1 cellular context compared by ENCODE assay signal in genomic region chr21:41712730-41713129, GRCh38.
TF ChIP-seq lines count a peak whose summit lies in the region.

No MANE protein-coding gene starts in this region.

TF ChIP-seq in HepG2, 621 proteins besides CTCF, POLR2A, EP300 and RAD21 (continued from another document and continues in another):
- TF ChIP-seq ZBTB40 (IDR thresholded peaks at IDR 0.05) (no peak), ZBTB40 (CRISPR knock-in tag; IDR thresholded peaks at IDR 0.05) (no peak), PHF5A (CRISPR knock-in tag; IDR thresholded peaks at IDR 0.05; ENCODE audit: low read depth, unreplicated experiment) (no peak), ZBTB4 (CRISPR knock-in tag; IDR thresholded peaks at IDR 0.05; ENCODE audit: borderline replicate concordance) (no peak), ZNF605 (CRISPR knock-in tag; IDR thresholded peaks at IDR 0.05) (no peak), TCF7L2 (IDR thresholded peaks at IDR 0.05; ENCODE audit: low read depth, low read length) (no peak), PHF21A (CRISPR knock-in tag; IDR thresholded peaks at IDR 0.05) (no peak), NFE2L2 (IDR thresholded peaks at IDR 0.05; ENCODE audit: low read length) (no peak), ZNF331 (CRISPR knock-in tag; IDR thresholded peaks at IDR 0.05) (peak; percentile 23; the same call in 1 of the 2 replicates), DBP (CRISPR knock-in tag; IDR thresholded peaks at IDR 0.05; ENCODE audit: not compliant biosample characterization) (no peak), ZNF674 (CRISPR knock-in tag; IDR thresholded peaks at IDR 0.05; ENCODE audit: low read depth) (no peak), SNAPC2 (CRISPR knock-in tag; IDR thresholded peaks at IDR 0.05) (no peak), ZNF441 (CRISPR knock-in tag; IDR thresholded peaks at IDR 0.05; ENCODE audit: borderline replicate concordance) (peak; percentile 37; the same call in 1 of the 2 replicates), TOE1 (CRISPR knock-in tag; IDR thresholded peaks at IDR 0.05) (no peak), KDM4B (CRISPR knock-in tag; IDR thresholded peaks at IDR 0.05) (no peak), JUNB (CRISPR knock-in tag; IDR thresholded peaks at IDR 0.05; ENCODE audit: borderline replicate concordance) (no peak), ZFP62 (CRISPR knock-in tag; IDR thresholded peaks at IDR 0.05) (no peak), FOSL1 (CRISPR knock-in tag; IDR thresholded peaks at IDR 0.05; ENCODE audit: borderline replicate concordance) (no peak), CCAR2 (optimal IDR thresholded peaks at IDR 0.05; ENCODE audit: low read depth, low read length) (no peak), ZNF264 (CRISPR knock-in tag; IDR thresholded peaks at IDR 0.05) (no peak), SMAD1 (CRISPR knock-in tag; IDR thresholded peaks at IDR 0.05; ENCODE audit: borderline replicate concordance, low read depth) (no peak), ZBTB44 (CRISPR knock-in tag; IDR thresholded peaks at IDR 0.05) (no peak), ZFX (CRISPR knock-in tag; IDR thresholded peaks at IDR 0.05; ENCODE audit: low read depth) (no peak; the same call in 1 of the 2 replicates), PRDM4 (CRISPR knock-in tag; IDR thresholded peaks at IDR 0.05; ENCODE audit: borderline replicate concordance) (no peak), GPBP1L1 (CRISPR knock-in tag; IDR thresholded peaks at IDR 0.05) (no peak), HDAC2 (CRISPR knock-in tag; IDR thresholded peaks at IDR 0.05) (peak; percentile 89), FOXJ3 (CRISPR knock-in tag; IDR thresholded peaks at IDR 0.05; ENCODE audit: borderline replicate concordance) (no peak), FOXM1 (CRISPR knock-in tag; IDR thresholded peaks at IDR 0.05) (no peak), NR0B2 (CRISPR knock-in tag; IDR thresholded peaks at IDR 0.05) (no peak), RBFOX2 (IDR thresholded peaks at IDR 0.05; ENCODE audit: low read depth, low read length) (no peak), ZNF34 (CRISPR knock-in tag; IDR thresholded peaks at IDR 0.05; ENCODE audit: borderline replicate concordance) (no peak), SRF (IDR thresholded peaks at IDR 0.05; ENCODE audit: low read depth, low read length) (no peak), JUN (CRISPR knock-in tag; IDR thresholded peaks at IDR 0.05) (no peak), LRRFIP1 (CRISPR knock-in tag; conservative IDR thresholded peaks at IDR 0.05) (no peak), TFDP1 (CRISPR knock-in tag; IDR thresholded peaks at IDR 0.05; ENCODE audit: borderline replicate concordance) (no peak), ZNF652 (CRISPR knock-in tag; IDR thresholded peaks at IDR 0.05; ENCODE audit: borderline replicate concordance, low read depth) (no peak), U2AF2 (IDR thresholded peaks at IDR 0.05; ENCODE audit: low read depth, low read length) (no peak), ZNF577 (CRISPR knock-in tag; IDR thresholded peaks at IDR 0.05; ENCODE audit: borderline replicate concordance, low read depth) (no peak)
